ENCODE assay signal across 9 cellular contexts in the genomic region with DNA sequence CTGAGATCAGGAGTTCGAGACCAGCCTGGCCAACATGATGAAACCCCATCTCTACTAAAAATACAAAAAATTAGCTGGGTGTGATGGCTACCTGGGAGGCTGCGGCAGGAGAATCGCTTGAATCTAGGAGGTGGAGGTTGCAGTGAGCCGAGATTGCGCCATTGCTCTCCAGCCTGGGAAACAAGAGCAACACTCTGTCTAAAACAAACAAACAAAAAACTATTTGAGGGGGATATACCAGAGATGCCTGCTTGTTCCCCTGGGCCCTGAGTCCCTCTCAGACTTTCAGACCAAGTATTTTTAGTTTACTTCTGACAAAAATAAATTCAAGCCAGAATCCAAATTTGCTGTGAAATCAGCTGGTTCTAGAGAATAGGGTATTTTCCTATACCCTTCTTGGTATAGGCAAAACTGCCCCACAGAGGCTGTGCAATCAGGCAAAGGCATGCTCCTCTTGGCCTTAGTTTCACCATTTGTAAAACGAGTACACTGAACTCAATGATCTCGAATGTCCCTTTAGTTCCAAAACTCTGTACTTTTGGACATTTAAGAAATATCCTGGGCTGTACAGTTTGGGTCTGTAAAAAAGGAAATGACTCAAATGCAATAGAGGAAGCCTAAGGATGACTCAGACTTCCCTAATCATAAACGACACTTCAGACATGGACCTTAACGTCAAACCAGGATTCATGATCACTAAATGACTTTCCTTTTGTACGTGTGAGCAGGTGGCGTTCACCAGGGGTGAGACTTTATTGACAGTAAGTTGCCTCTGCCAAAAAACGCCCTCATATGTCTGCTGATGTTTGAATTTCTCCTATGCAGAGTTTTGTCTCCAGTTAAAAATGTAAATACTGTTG. TPM values are rescaled to one million over a fixed set of nuclear protein-coding genes. Genes with fewer than 3 reads are reported as not detected.
DNase-seq lines count a peak whose midpoint lies in the region; ATAC-seq, FAIRE-seq and TF ChIP-seq lines count a peak whose summit lies in the region.
"Had no signal": no experiment of that assay in that cellular context is flagged by ENCODE, and none has a peak within 500 bp of the region (broad histone marks: within the 10 kb centered on the region; RNA-seq: fewer than 3 reads in every experiment).

No MANE protein-coding gene starts in this region.

- ATAC-seq in HG03378 (IDR thresholded peaks at IDR 0.05; ENCODE audit: unreplicated experiment) (peak; percentile 57), GM18909 (IDR thresholded peaks at IDR 0.05; ENCODE audit: poor library complexity, unreplicated experiment) (no peak)

- TF ChIP-seq CTCF in GM10266 (IDR thresholded peaks at IDR 0.05; ENCODE audit: control insufficient read depth, insufficient read depth, low read depth, missing control alignments) (no peak), right atrium auricular region (IDR thresholded peaks at IDR 0.05) (no peak)

- peak; percentile 54 for DNase-seq in GM10266 (ENCODE audit: extremely low spot score)
- DNase-seq in RCC 7860 (ENCODE audit: low spot score) = peak; percentile 80
- peak; percentile 27 for DNase-seq in activated naive CD8-positive, alpha-beta T cell treated with anti-CD3 and anti-CD28 coated beads, Interleukin-2, amount 50 U/mL, for 16 hours (ENCODE audit: low read depth, low spot score)
- DNase-seq in right atrium auricular region (ENCODE audit: low spot score) = no peak
- peak; percentile 72 for DNase-seq in stimulated activated CD4-positive, alpha-beta T cell treated with anti-CD3 and anti-CD28 coated beads, Interleukin-1b, Interleukin-23, amount 100 ng/mL, for 48 hours
- no peak for DNase-seq in cerebellum (ENCODE audit: low spot score)

- no peak overlapping the region for H3K4me3 ChIP-seq in right atrium auricular region

- H3K9me3 ChIP-seq in right atrium auricular region = no peaks in the 10 kb centered on the region

- FAIRE-seq in RCC 7860 (lab: Jason Lieb, UNC) = peak; percentile 85
- FAIRE-seq: frontal cortex had no signal

- H3K36me3 ChIP-seq in right atrium auricular region = peaks cover 6% of the 10 kb centered on the region

- peaks cover 0 to 53% of the 10 kb centered on the region in 2 donors for H3K4me1 ChIP-seq in right atrium auricular region

- no peaks in the 10 kb centered on the region for H3K27me3 ChIP-seq in right atrium auricular region

- H3K27ac ChIP-seq in right atrium auricular region = peak overlapping the region; percentile 79 to 92

RNA-seq across cellular contexts. Expression of a gene that starts 16.1 kb away (rescaled TPM):
- total RNA-seq in right atrium auricular region = 100 to 1,000 TPM in 1 of 2 donors, 10 to 100 TPM in 1; 81.7 to 139 TPM
- 102 TPM for total RNA-seq in cerebellum

RNA-seq across cellular contexts. Expression of a gene that starts 33.9 kb away (rescaled TPM):
- total RNA-seq in right atrium auricular region (100 to 1,000 TPM in 1 of 2 donors, 10 to 100 TPM in 1; 96.7 to 146 TPM), cerebellum (86.7 TPM)

Comparison
In these comparisons a context has a peak if more than half of its experiments do, and no peak if none do; other contexts are left out.
1. DNase-seq: peak in GM10266 (single experiment), RCC 7860 (single experiment), activated naive CD8-positive, alpha-beta T cell treated with anti-CD3 and anti-CD28 coated beads, Interleukin-2, amount 50 U/mL, for 16 hours (single experiment) and stimulated activated CD4-positive, alpha-beta T cell treated with anti-CD3 and anti-CD28 coated beads, Interleukin-1b, Interleukin-23, amount 100 ng/mL, for 48 hours (single experiment); none in right atrium auricular region (single experiment) and cerebellum (single experiment).